Comparison of ENCODE assay signal across 8 cellular contexts in genomic region chr1:84573481-84573966, GRCh38. TPM values are rescaled to one million over a fixed set of nuclear protein-coding genes. Genes with fewer than 3 reads are reported as not detected.
DNase-seq lines count a peak whose midpoint lies in the region; ATAC-seq and TF ChIP-seq lines count a peak whose summit lies in the region.

No MANE protein-coding gene starts in this region.

- peaks cover 10% of the 10 kb centered on the region for H3K36me3 ChIP-seq in left ventricle myocardium inferior

- H3K9me3 ChIP-seq in left ventricle myocardium inferior (replicated peaks), result no peaks in the 10 kb centered on the region

- H3K4me1 Mint-ChIP-seq in immature natural killer cell, result peaks cover 35 to 45% of the 10 kb centered on the region in 2 donors

- DNase-seq in left ventricle myocardium inferior (no peak), Right ventricle myocardium inferior (ENCODE audit: missing footprints) (no peak), immature natural killer cell (peak in 1 of 3 donors; percentile 1), substantia nigra (lab: John Stamatoyannopoulos, UW) (no peak)
- DNase-seq in activated naive CD4-positive, alpha-beta T cell treated with anti-CD3 and anti-CD28 coated beads, Interleukin-2, amount 50 U/mL, for 72 hours (ENCODE audit: low spot score in 2 of 2), result no peak
- DNase-seq in central memory CD4-positive, alpha-beta T cell, result no peak

- peaks cover 0 to 11% of the 10 kb centered on the region in 2 donors for H3K9me3 Mint-ChIP-seq in activated naive CD4-positive, alpha-beta T cell treated with anti-CD3 and anti-CD28 coated beads, Interleukin-2, amount 50 U/mL, for 72 hours
- no peaks in the 10 kb centered on the region for H3K9me3 Mint-ChIP-seq in immature natural killer cell

- TF ChIP-seq CTCF in left ventricle myocardium inferior (IDR thresholded peaks at IDR 0.05; ENCODE audit: borderline replicate concordance), result no peak

- H3K4me3 Mint-ChIP-seq in immature natural killer cell, result peak overlapping the region; percentile 95 to 99 (median 97)

- peaks cover 30 to 52% of the 10 kb centered on the region in 2 donors for H3K36me3 Mint-ChIP-seq in activated naive CD4-positive, alpha-beta T cell treated with anti-CD3 and anti-CD28 coated beads, Interleukin-2, amount 50 U/mL, for 72 hours
- H3K36me3 Mint-ChIP-seq in immature natural killer cell, result peaks cover 6 to 9% (median 7%) of the 10 kb centered on the region in 3 donors

- H3K27me3 Mint-ChIP-seq in immature natural killer cell (ENCODE audit: low read depth in 3 of 3), result peaks cover 4 to 6% (median 5%) of the 10 kb centered on the region in 3 donors

- peak overlapping the region; percentile 100 for H3K27ac Mint-ChIP-seq in activated naive CD4-positive, alpha-beta T cell treated with anti-CD3 and anti-CD28 coated beads, Interleukin-2, amount 50 U/mL, for 72 hours
- H3K27ac Mint-ChIP-seq in immature natural killer cell, result peak overlapping the region; percentile 99 to 100 (median 100)

- H3K4me3 ChIP-seq in left ventricle myocardium inferior, result peak overlapping the region; percentile 75

- no peaks in the 10 kb centered on the region for H3K27me3 ChIP-seq in left ventricle myocardium inferior (ENCODE audit: low read depth)

- H3K27ac ChIP-seq in left ventricle myocardium inferior (replicated peaks), result peak overlapping the region; percentile 94
- H3K27ac ChIP-seq in substantia nigra (ENCODE audit: low read depth, low read length, poor library complexity, severe bottlenecking), result peak overlapping the region; percentile 95

- H3K4me1 ChIP-seq in left ventricle myocardium inferior, result peaks cover 28% of the 10 kb centered on the region

- ATAC-seq in Right ventricle myocardium inferior, result no peak
- peak in 1 of 2 donors; percentile 1 for ATAC-seq in activated naive CD4-positive, alpha-beta T cell treated with anti-CD3 and anti-CD28 coated beads, Interleukin-2, amount 50 U/mL, for 72 hours
- no peak for ATAC-seq in HG03108 (IDR thresholded peaks at IDR 0.05; ENCODE audit: unreplicated experiment)
- no peak for ATAC-seq in HG03045 (IDR thresholded peaks at IDR 0.05; ENCODE audit: unreplicated experiment)

- intact Hi-C loops in left ventricle myocardium inferior (cut with micrococcal nuclease), result no loop called here
- intact Hi-C loops in Right ventricle myocardium inferior (cut with DNase I), result loop anchor here (2.0 kb wide), 1 partner anchor 67 kb away; the partner anchor contains the start of genes GNG5 and SPATA1

RNA-seq across cellular contexts. Expression of gene CTBS, which starts 0.7 kb away (rescaled TPM):
- total RNA-seq in left ventricle myocardium inferior (6.2 TPM), Right ventricle myocardium inferior (6.0 TPM)
- 10 to 100 TPM; 14.6 to 22.8 TPM for total RNA-seq in activated naive CD4-positive, alpha-beta T cell treated with anti-CD3 and anti-CD28 coated beads, Interleukin-2, amount 50 U/mL, for 72 hours
- polyA plus RNA-seq in immature natural killer cell, result 10 to 100 TPM; 18.7 to 25.5 (median 20.2) TPM
